1 cellular context compared by ENCODE assay signal in the genomic region with DNA sequence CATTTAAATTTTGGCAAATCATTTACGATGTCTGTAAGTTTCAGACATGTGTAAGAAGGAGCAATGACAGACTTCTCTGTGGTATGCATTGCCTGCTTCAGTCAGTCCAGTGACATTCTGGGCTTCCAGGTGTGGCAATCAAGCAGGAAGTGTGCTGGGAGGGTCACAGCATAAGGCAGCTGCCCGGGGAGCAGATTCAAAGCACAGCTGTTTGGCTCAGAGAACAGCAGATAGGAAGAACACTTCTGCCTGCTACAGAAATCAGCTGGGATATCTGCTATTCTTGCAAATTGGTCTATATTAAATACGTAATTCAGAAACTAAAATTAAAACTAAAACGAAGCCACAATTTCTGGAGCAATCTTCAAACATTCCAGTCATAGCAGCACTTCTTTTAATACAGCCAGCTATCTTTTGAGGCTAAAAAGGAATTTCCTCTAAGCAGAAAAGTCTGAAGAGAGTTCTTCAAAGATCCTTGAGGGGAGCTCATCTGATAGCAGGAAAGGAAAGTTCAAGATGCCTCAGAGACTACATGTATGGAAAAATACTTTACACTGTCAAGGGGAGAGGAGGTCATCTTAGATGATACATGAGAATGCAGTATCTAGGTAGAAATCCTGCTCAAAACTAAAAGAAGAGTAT.
TF ChIP-seq lines count a peak whose summit lies in the region.

No MANE protein-coding gene starts in this region.

TF ChIP-seq in K562, 482 proteins besides CTCF, POLR2A, EP300 and RAD21 (continued from another document):
- TF ChIP-seq CLOCK (CRISPR knock-in tag; IDR thresholded peaks at IDR 0.05; ENCODE audit: borderline replicate concordance): no peak
- no peak for TF ChIP-seq BHLHE40 (IDR thresholded peaks at IDR 0.05; ENCODE audit: low read length)
- no peak for TF ChIP-seq MEF2A (IDR thresholded peaks at IDR 0.05; ENCODE audit: control insufficient read depth, low read depth, low read length)
- TF ChIP-seq RNF219 (CRISPR knock-in tag; IDR thresholded peaks at IDR 0.05): no peak
- TF ChIP-seq ZNF561 (CRISPR knock-in tag; conservative IDR thresholded peaks at IDR 0.05): no peak
- TF ChIP-seq ADNP (tag; IDR thresholded peaks at IDR 0.05): no peak
- peak; percentile 61 for TF ChIP-seq CBFA2T2 (conservative IDR thresholded peaks at IDR 0.05)
- no peak for TF ChIP-seq RBM17 (IDR thresholded peaks at IDR 0.05; ENCODE audit: borderline replicate concordance, low read depth, low read length)
- no peak for TF ChIP-seq HDAC8 (tag; IDR thresholded peaks at IDR 0.05)
- TF ChIP-seq ZC3H8 (IDR thresholded peaks at IDR 0.05): no peak
- no peak for TF ChIP-seq GABPA (tag; conservative IDR thresholded peaks at IDR 0.05; ENCODE audit: low read depth)
- TF ChIP-seq MYNN (IDR thresholded peaks at IDR 0.05): no peak
- no peak for TF ChIP-seq MYNN (CRISPR knock-in tag; IDR thresholded peaks at IDR 0.05)
- no peak for TF ChIP-seq RBFOX2 (IDR thresholded peaks at IDR 0.05; ENCODE audit: low read depth, low read length)
- TF ChIP-seq KLF13 (tag; IDR thresholded peaks at IDR 0.05; ENCODE audit: borderline replicate concordance, low read depth): no peak
- no peak for TF ChIP-seq SUPT5H (IDR thresholded peaks at IDR 0.05)
- no peak for TF ChIP-seq ZNF436 (CRISPR knock-in tag; IDR thresholded peaks at IDR 0.05)
- no peak for TF ChIP-seq STAG1 (CRISPR knock-in tag; IDR thresholded peaks at IDR 0.05; ENCODE audit: borderline replicate concordance)
- no peak for TF ChIP-seq CEBPG (CRISPR knock-in tag; IDR thresholded peaks at IDR 0.05)
- no peak for TF ChIP-seq CEBPG (tag; conservative IDR thresholded peaks at IDR 0.05 in 1 of 2, IDR thresholded peaks at IDR 0.05 in 1 of 2)
- TF ChIP-seq PHF21A (IDR thresholded peaks at IDR 0.05; ENCODE audit: borderline replicate concordance, low read depth): no peak
- no peak for TF ChIP-seq ATF2 (CRISPR knock-in tag; IDR thresholded peaks at IDR 0.05)
- TF ChIP-seq TRIM24 (IDR thresholded peaks at IDR 0.05): no peak
- TF ChIP-seq JUNB (CRISPR knock-in tag; conservative IDR thresholded peaks at IDR 0.05): no peak
- no peak for TF ChIP-seq NCOR1 (IDR thresholded peaks at IDR 0.05)
- peak; percentile 71 for TF ChIP-seq DACH1 (IDR thresholded peaks at IDR 0.05; ENCODE audit: partially characterized antibody)
TF ChIP-seq in K562: peak in this region for 9.
